In the genomic region with DNA sequence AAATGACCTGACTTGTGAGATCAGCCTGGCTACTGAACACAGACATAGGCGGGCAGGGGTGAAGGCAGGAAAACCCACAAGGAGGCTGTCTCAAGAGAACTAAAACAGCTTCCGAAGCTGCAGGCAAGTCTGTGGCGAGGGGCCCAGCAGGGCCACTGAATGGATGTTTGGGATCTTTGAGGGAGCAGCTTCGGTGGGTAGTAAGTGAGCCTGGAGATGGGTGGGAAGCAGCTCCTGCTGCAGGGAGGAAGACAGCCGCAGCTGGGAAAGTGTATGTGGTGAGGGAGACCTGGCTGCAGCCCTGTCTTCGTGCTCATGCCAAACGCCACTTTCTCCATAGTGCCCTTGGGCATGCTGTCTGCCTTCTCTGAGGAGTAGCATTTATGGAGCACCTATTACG, we compare ENCODE assay signal across 17 cellular contexts. TPM values are rescaled to one million over a fixed set of nuclear protein-coding genes. Genes with fewer than 3 reads are reported as not detected.
DNase-seq lines count a peak whose midpoint lies in the region; TF ChIP-seq lines count a peak whose summit lies in the region.
"Had no signal": no experiment of that assay in that cellular context is flagged by ENCODE, and none has a peak within 500 bp of the region (broad histone marks: within the 10 kb centered on the region; RNA-seq: fewer than 3 reads in every experiment).

No MANE protein-coding gene starts in this region.

- H3K36me3 Mint-ChIP-seq in Caco-2 (ENCODE audit: insufficient read depth, unreplicated experiment) (peaks cover 58% of the 10 kb centered on the region), nephron (ENCODE audit: low read depth) (peaks cover 4% of the 10 kb centered on the region)

- H3K9me2 ChIP-seq in Loucy (replicated peaks; ENCODE audit: low read depth, low read length) = no peaks in the 10 kb centered on the region

- H3K9me3 Mint-ChIP-seq in Caco-2 (ENCODE audit: unreplicated experiment) = no peaks in the 10 kb centered on the region
- H3K9me3 Mint-ChIP-seq in nephron = no peaks in the 10 kb centered on the region

- H3K27me3 ChIP-seq in Caco-2 (replicated peaks; ENCODE audit: control insufficient read depth, insufficient read depth, low read length) (no peaks in the 10 kb centered on the region), Loucy (ENCODE audit: insufficient read depth, low read length, poor library complexity, severe bottlenecking) (no peaks in the 10 kb centered on the region), adipocyte (replicated peaks; ENCODE audit: control insufficient read depth, insufficient read depth, low read length) (no peaks in the 10 kb centered on the region)
- H3K27me3 ChIP-seq: spleen, transverse colon had no signal

- H3K4me1 ChIP-seq in Caco-2 = peaks cover 16% of the 10 kb centered on the region
- H3K4me1 ChIP-seq in Loucy (ENCODE audit: insufficient read depth, low read length, poor library complexity, severe bottlenecking) = peaks cover 72% of the 10 kb centered on the region
- peaks cover 42% of the 10 kb centered on the region for H3K4me1 ChIP-seq in adipocyte (ENCODE audit: control insufficient read depth, insufficient read depth, low read length)

- BruUV-seq in Caco-2 (replicated peaks; lab: Mats Ljungman, UMichigan) = no TSS peak

- H3F3A ChIP-seq in Loucy (ENCODE audit: low read depth) = no peaks in the 10 kb centered on the region

- H3K9ac ChIP-seq in Loucy (ENCODE audit: low read depth, low read length, poor library complexity, severe bottlenecking) = peak overlapping the region; percentile 85
- H3K9ac ChIP-seq in adipocyte (ENCODE audit: low read length) = no peak overlapping the region

- POLR2A ChIA-PET in Caco-2 (lab: Charles Lee) = no interaction called here

- no peak overlapping the region for H2AFZ ChIP-seq in Loucy (ENCODE audit: low read length)

- no peaks in the 10 kb centered on the region for H4K20me1 ChIP-seq in Loucy (ENCODE audit: insufficient read depth, low read length, poor library complexity, severe bottlenecking)

- peak overlapping the region; percentile 71 for H3K27ac Mint-ChIP-seq in Caco-2 (ENCODE audit: unreplicated experiment)
- H3K27ac Mint-ChIP-seq in nephron = no peak overlapping the region

- intact Hi-C loops in Caco-2 (cut with micrococcal nuclease; ENCODE audit: unreplicated experiment) = no loop called here

- H3K4me3 Mint-ChIP-seq in Caco-2 (ENCODE audit: unreplicated experiment) (peak overlapping the region; percentile 69), nephron (peak overlapping the region; percentile 84 to 92 (median 86))

- peaks cover 62% of the 10 kb centered on the region for H3K79me2 ChIP-seq in Loucy (ENCODE audit: insufficient read depth, low read length)

- H3K4me2 ChIP-seq in Loucy (ENCODE audit: low read depth, low read length, poor library complexity, severe bottlenecking) = peak overlapping the region; percentile 88

- H3K27me3 Mint-ChIP-seq in Caco-2 (ENCODE audit: insufficient read depth, unreplicated experiment) (no peaks in the 10 kb centered on the region), nephron (ENCODE audit: low read depth) (no peaks in the 10 kb centered on the region)

- H3K36me3 ChIP-seq in Caco-2 (ENCODE audit: control insufficient read depth, insufficient read depth, low read length) (no peaks in the 10 kb centered on the region; the same call in none of the 2 replicates), Loucy (ENCODE audit: insufficient read depth, low read length) (peaks cover 4% of the 10 kb centered on the region; the same call in 1 of the 2 replicates), adipocyte (ENCODE audit: control insufficient read depth, insufficient read depth, low read length, severe bottlenecking) (peaks cover 23% of the 10 kb centered on the region)

- CTCF ChIA-PET in Caco-2 (lab: Charles Lee) = interaction anchor here (0.6 to 1.2 kb wide), 2 partner anchors 16 to 42 kb away, joined by 3 to 5 read pairs; no protein-coding TSS in a partner anchor

- H3K9me3 ChIP-seq in Caco-2 (no peaks in the 10 kb centered on the region), Loucy (ENCODE audit: insufficient read depth, low read depth, low read length) (no peaks in the 10 kb centered on the region), adipocyte (ENCODE audit: control insufficient read depth, low read length) (no peaks in the 10 kb centered on the region)
- H3K9me3 ChIP-seq: spleen, transverse colon had no signal

- TF ChIP-seq CTCF in Caco-2 (IDR thresholded peaks at IDR 0.05; ENCODE audit: insufficient read depth in 1 of 2, low read depth in 1 of 2, low read length in 1 of 2, severe bottlenecking in 1 of 2, unreplicated experiment in 1 of 2) (no peak), Loucy (conservative IDR thresholded peaks at IDR 0.05; ENCODE audit: low read length) (no peak), nephron (IDR thresholded peaks at IDR 0.05; ENCODE audit: unreplicated experiment in 3 of 3) (no peak)

- no peak for DNase-seq in Caco-2
- no peak for DNase-seq in adipocyte (ENCODE audit: low read depth)
- DNase-seq in NCI-H1048 (lab: John Stamatoyannopoulos, UW) = no peak
- no peak for DNase-seq in stimulated activated CD4-positive, alpha-beta T cell treated with anti-CD3 and anti-CD28 coated beads, Interleukin-4, amount 100 ng/mL, for 4 hours
- DNase-seq in iPS-NIHi7 (ENCODE audit: extremely low spot score) = no peak
- no peak for DNase-seq in germinal center (ENCODE audit: low spot score)
- DNase-seq: activated effector memory CD4-positive, alpha-beta T cell treated with anti-CD3 and anti-CD28 coated beads, Interleukin-2, amount 50 U/mL, for 16 hours; cortex of kidney; DMS153; foreskin fibroblast; NCI-H1092; spleen; transverse colon; WERI-Rb-1 had no signal

- H3K4me1 Mint-ChIP-seq in Caco-2 (ENCODE audit: low read depth, unreplicated experiment) (peaks cover 31% of the 10 kb centered on the region), nephron (peaks cover 46% of the 10 kb centered on the region)

- H3K4me3 ChIP-seq in Caco-2 (ENCODE audit: low read depth, low read length) = no peak overlapping the region
- peak overlapping the region; percentile 96 for H3K4me3 ChIP-seq in Loucy (ENCODE audit: low read length, poor library complexity, severe bottlenecking)
- peak overlapping the region; percentile 97 for H3K4me3 ChIP-seq in adipocyte (ENCODE audit: low read length)
- H3K4me3 ChIP-seq: transverse colon had no signal

RNA-seq across cellular contexts. Expression of gene CCDC86, which starts 3.4 kb away (rescaled TPM):
- 55.9 and 63.8 TPM in 2 replicates for total RNA-seq in Caco-2 (2022)

RNA-seq across cellular contexts. Expression of gene PTGDR2, which starts 10.4 kb away (rescaled TPM):
- total RNA-seq in Caco-2 (2022) = 0.09 and 0.19 TPM in 2 replicates
- total RNA-seq: NCI-H460 had no signal

RNA-seq across cellular contexts. Expression of gene ZP1, which starts 22.0 kb away (rescaled TPM):
- total RNA-seq in Caco-2 (2022) = not detected in 2 replicates
- total RNA-seq: NCI-H460, spleen, transverse colon had no signal
